ENCODE assay signal across 19 cellular contexts in the genomic region with DNA sequence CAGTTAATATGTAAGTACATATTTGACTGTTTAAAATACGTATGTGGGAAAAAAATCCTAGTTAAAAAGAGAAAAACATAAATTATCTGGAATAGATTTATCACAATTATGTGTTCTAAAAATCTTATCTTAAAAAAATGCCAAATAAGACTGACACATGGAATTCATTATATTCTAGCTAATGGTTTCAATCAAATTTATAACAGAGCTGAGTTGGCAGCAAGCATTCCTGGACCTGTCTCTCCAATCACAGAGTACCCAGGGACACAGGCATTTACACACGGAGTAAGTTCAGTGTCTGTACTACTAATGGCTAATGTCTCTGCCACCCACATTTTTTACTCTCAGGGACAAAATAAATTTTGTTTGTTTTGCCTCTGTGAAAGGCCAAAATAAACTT.
"Had no signal": no experiment of that assay in that cellular context is flagged by ENCODE, and none has a peak within 500 bp of the region (broad histone marks: within the 10 kb centered on the region; RNA-seq: fewer than 3 reads in every experiment).

No MANE protein-coding gene starts in this region.

- H3K4me1 Mint-ChIP-seq: activated CD4-positive, alpha-beta T cell treated with anti-CD3 and anti-CD28 coated beads, Interleukin-2, amount 10 ng/mL, durations not matched to agents 24 days and 14 days; central memory CD8-positive, alpha-beta T cell had no signal

- H3K27ac ChIP-seq: ascending aorta, cardiac muscle cell, KMS-11, Peyer's patch, SJSA1 had no signal

- H3K36me3 ChIP-seq: ascending aorta, cardiac muscle cell, Peyer's patch, SJSA1 had no signal

- DNase-seq: activated CD4-positive, alpha-beta T cell treated with anti-CD3 and anti-CD28 coated beads, Interleukin-2, amount 50 U/mL, for 4 hours; activated CD8-positive, alpha-beta memory T cell treated with anti-CD3 and anti-CD28 coated beads, Interleukin-2, amount 50 U/mL, for 4 hours; activated gamma-delta T cell treated with Interleukin-2 at 50 U/mL for 16 hours; activated T-cell treated with anti-CD3 and anti-CD28 coated beads for 4 hours; activated T-cell treated with anti-CD3 and anti-CD28 coated beads, Interleukin-2, amount 50 U/mL, for 4 hours; NCI-H510A; NK-92 treated with Interleukin-12 subunit alpha and Interleukin-12 subunit beta, amount 100 ng/mL, for 24 hours; Peyer's patch had no signal

- H3K4me3 ChIP-seq: ascending aorta, cardiac muscle cell, Peyer's patch, SJSA1 had no signal

- H3K9me3 ChIP-seq: ascending aorta, Peyer's patch, SJSA1 had no signal

- H3K27ac Mint-ChIP-seq: activated CD4-positive, alpha-beta T cell treated with anti-CD3 and anti-CD28 coated beads, Interleukin-2, amount 10 ng/mL, durations not matched to agents 24 days and 14 days; activated naive CD4-positive, alpha-beta T cell treated with anti-CD3 and anti-CD28 coated beads for 36 hours; activated naive CD8-positive, alpha-beta T cell; activated T-helper 1 cell treated with anti-CD3 and anti-CD28 coated beads, Interleukin-12 subunit alpha, Interleukin-12 subunit beta, Interleukin-2, Interleukin-4 antibody, amounts not matched to agents 30 ng/mL and 10 ng/mL and 1 ng/mL, durations not matched to agents 14 hours and 24 hours and 36 hours; T-helper 1 cell treated with Interleukin-12 subunit alpha and Interleukin-12 subunit beta and Interleukin-4 antibody, amounts not matched to agents 30 μg/mL and 1 μg/mL, for 36 hours; T-helper 2 cell treated with Interferon-gamma antibody and Interleukin-4, amounts not matched to agents 5 μg/mL and 100 μg/mL, for 36 hours had no signal

- H3K36me3 Mint-ChIP-seq: activated naive CD8-positive, alpha-beta T cell had no signal

- ATAC-seq: activated T-cell treated with anti-CD3 and anti-CD28 coated beads, Interleukin-2, amount 50 U/mL, for 4 hours had no signal

- H3K9me3 Mint-ChIP-seq: activated CD4-positive, alpha-beta T cell treated with anti-CD3 and anti-CD28 coated beads, Interleukin-2, amount 10 ng/mL, durations not matched to agents 24 days and 14 days; activated T-helper 1 cell treated with anti-CD3 and anti-CD28 coated beads, Interleukin-12 subunit alpha, Interleukin-12 subunit beta, Interleukin-2, Interleukin-4 antibody, amounts not matched to agents 30 ng/mL and 10 ng/mL and 1 ng/mL, durations not matched to agents 14 hours and 24 hours and 36 hours; central memory CD8-positive, alpha-beta T cell; T-helper 1 cell treated with Interleukin-12 subunit alpha and Interleukin-12 subunit beta and Interleukin-4 antibody, amounts not matched to agents 30 μg/mL and 1 μg/mL, for 36 hours; T-helper 2 cell treated with Interferon-gamma antibody and Interleukin-4, amounts not matched to agents 5 μg/mL and 100 μg/mL, for 36 hours had no signal

- H3K4me3 Mint-ChIP-seq: activated CD4-positive, alpha-beta T cell treated with anti-CD3 and anti-CD28 coated beads, Interleukin-2, amount 10 ng/mL, durations not matched to agents 24 days and 14 days; activated naive CD4-positive, alpha-beta T cell treated with anti-CD3 and anti-CD28 coated beads for 36 hours; activated naive CD8-positive, alpha-beta T cell; activated T-cell treated with anti-CD3 and anti-CD28 coated beads, Interleukin-2, amount 50 U/mL, for 4 hours; activated T-helper 1 cell treated with anti-CD3 and anti-CD28 coated beads, Interleukin-12 subunit alpha, Interleukin-12 subunit beta, Interleukin-2, Interleukin-4 antibody, amounts not matched to agents 30 ng/mL and 10 ng/mL and 1 ng/mL, durations not matched to agents 14 hours and 24 hours and 36 hours; central memory CD8-positive, alpha-beta T cell; T-helper 1 cell treated with Interleukin-12 subunit alpha and Interleukin-12 subunit beta and Interleukin-4 antibody, amounts not matched to agents 30 μg/mL and 1 μg/mL, for 36 hours; T-helper 2 cell treated with Interferon-gamma antibody and Interleukin-4, amounts not matched to agents 5 μg/mL and 100 μg/mL, for 36 hours had no signal

- H3K4me1 ChIP-seq: ascending aorta, Peyer's patch, SJSA1 had no signal

- H3K27me3 ChIP-seq: ascending aorta, cardiac muscle cell, Peyer's patch had no signal

- H3K9ac ChIP-seq: KMS-11 had no signal
